Comparison of ENCODE assay signal across 8 cellular contexts in genomic region chr9:127608104-127608966, GRCh38. TPM values are rescaled to one million over a fixed set of nuclear protein-coding genes. Genes with fewer than 3 reads are reported as not detected.
DNase-seq lines count a peak whose midpoint lies in the region; ATAC-seq lines count a peak whose summit lies in the region.

No MANE protein-coding gene starts in this region.

- ATAC-seq in GM21381 (IDR thresholded peaks at IDR 0.05; ENCODE audit: unreplicated experiment) (peak; percentile 40), GM21723 (IDR thresholded peaks at IDR 0.05; ENCODE audit: unreplicated experiment) (no peak), GM18861 (IDR thresholded peaks at IDR 0.05; ENCODE audit: unreplicated experiment) (no peak)
- peak; percentile 69 for ATAC-seq in activated CD4-positive, alpha-beta T cell treated with anti-CD3 and anti-CD28 coated beads for 36 hours

- no peak overlapping the region for H3K27ac Mint-ChIP-seq in activated CD4-positive, alpha-beta T cell treated with anti-CD3 and anti-CD28 coated beads for 36 hours

- DNase-seq in NCI-H226, result peak; percentile 84
- peak; percentile 84 for DNase-seq in activated CD4-positive, alpha-beta T cell treated with anti-CD3 and anti-CD28 coated beads for 36 hours
- peak; percentile 95 for DNase-seq in cerebellar cortex (ENCODE audit: low spot score)
- DNase-seq in stimulated activated CD4-positive, alpha-beta T cell treated with anti-CD3 and anti-CD28 coated beads, Interleukin-15, amount 100 ng/mL, for 48 hours (ENCODE audit: low read depth in 2 of 2), result peak; percentile 43 to 70

- H3K9me3 Mint-ChIP-seq in activated CD4-positive, alpha-beta T cell treated with anti-CD3 and anti-CD28 coated beads for 36 hours (ENCODE audit: low read depth), result no peaks in the 10 kb centered on the region

- intact Hi-C loops in activated CD4-positive, alpha-beta T cell treated with anti-CD3 and anti-CD28 coated beads for 36 hours (cut with DNase I, micrococcal nuclease), result loop anchor here in 1 of 2 experiments (1.0 kb wide), 3 partner anchors 39 to 127 kb away; partner anchors contain the start of genes PTRH1 and TOR2A

- peak overlapping the region; percentile 77 for H3K27ac ChIP-seq in layer of hippocampus (ENCODE audit: low read depth, low read length)

- H3K27me3 ChIP-seq in layer of hippocampus (ENCODE audit: control insufficient read depth, insufficient read depth, low read length), result no peaks in the 10 kb centered on the region

- peaks cover 21% of the 10 kb centered on the region for H3K4me1 Mint-ChIP-seq in activated CD4-positive, alpha-beta T cell treated with anti-CD3 and anti-CD28 coated beads for 36 hours

- peaks cover 27% of the 10 kb centered on the region for H3K27me3 Mint-ChIP-seq in activated CD4-positive, alpha-beta T cell treated with anti-CD3 and anti-CD28 coated beads for 36 hours

- H3K36me3 Mint-ChIP-seq in activated CD4-positive, alpha-beta T cell treated with anti-CD3 and anti-CD28 coated beads for 36 hours (ENCODE audit: low read depth), result no peaks in the 10 kb centered on the region

- POLR2A ChIA-PET in activated CD4-positive, alpha-beta T cell treated with anti-CD3 and anti-CD28 coated beads for 36 hours (lab: Charles Lee), result interaction anchor here (0.6 to 1.1 kb wide), 2 partner anchors 9 to 40 kb away, joined by 3 to 4 read pairs; no protein-coding TSS in a partner anchor

- peak overlapping the region; percentile 73 for H3K4me3 Mint-ChIP-seq in activated CD4-positive, alpha-beta T cell treated with anti-CD3 and anti-CD28 coated beads for 36 hours

- CTCF ChIA-PET in activated CD4-positive, alpha-beta T cell treated with anti-CD3 and anti-CD28 coated beads for 36 hours (lab: Charles Lee), result interaction anchor here (0.6 to 2.1 kb wide), 11 partner anchors 8 to 1320 kb away, joined by 3 to 7 read pairs (median 4); partner anchors contain the start of gene TOR2A

RNA-seq across cellular contexts. Expression of gene STXBP1, which starts 3.7 kb away (rescaled TPM):
- total RNA-seq in activated CD4-positive, alpha-beta T cell treated with anti-CD3 and anti-CD28 coated beads for 36 hours, result 10 to 100 TPM; 15.9 to 18.1 TPM

Comparison
In these comparisons a context has a peak if more than half of its experiments do, and no peak if none do; other contexts are left out.
1. ATAC-seq: peak in GM21381 (single experiment) and activated CD4-positive, alpha-beta T cell treated with anti-CD3 and anti-CD28 coated beads for 36 hours (single experiment); none in GM21723 (single experiment) and GM18861 (single experiment).
2. Peak in every context shown above with its lines, with median percentiles within 50 percentile points of each other: DNase-seq.